Comparison of ENCODE assay signal across 11 cellular contexts in genomic region chrX:152697952-152698931, GRCh38. TPM values are rescaled to one million over a fixed set of nuclear protein-coding genes. Genes with fewer than 3 reads are reported as not detected.
"Had no signal": no experiment of that assay in that cellular context is flagged by ENCODE, and none has a peak within 500 bp of the region (broad histone marks: within the 10 kb centered on the region; RNA-seq: fewer than 3 reads in every experiment).

A gene with protein sequence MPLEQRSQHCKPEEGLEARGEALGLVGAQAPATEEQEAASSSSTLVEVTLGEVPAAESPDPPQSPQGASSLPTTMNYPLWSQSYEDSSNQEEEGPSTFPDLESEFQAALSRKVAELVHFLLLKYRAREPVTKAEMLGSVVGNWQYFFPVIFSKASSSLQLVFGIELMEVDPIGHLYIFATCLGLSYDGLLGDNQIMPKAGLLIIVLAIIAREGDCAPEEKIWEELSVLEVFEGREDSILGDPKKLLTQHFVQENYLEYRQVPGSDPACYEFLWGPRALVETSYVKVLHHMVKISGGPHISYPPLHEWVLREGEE (plus strand): TSS chrX:152698794. CDS start chrX:152700833, 2,039 bp downstream.

RNA-seq across cellular contexts. Expression of the gene that starts here (rescaled TPM):
- total RNA-seq: activated B cell treated with CpG ODN at 0.5 μM for 24 hours; activated CD8-positive, alpha-beta T cell treated with anti-CD3 and anti-CD28 coated beads for 36 hours; activated T-helper 17 cell treated with anti-CD3 and anti-CD28 coated beads, Interleukin-2, amount 50 U/mL, for 72 hours; chondrocyte; dermis blood vessel endothelial cell; esophagus muscularis mucosa; foreskin keratinocyte; gastrocnemius medialis; heart left ventricle; T-helper 17 cell had no signal
- polyA plus RNA-seq: adipose tissue, foreskin keratinocyte, heart left ventricle had no signal
